18 cellular contexts compared by ENCODE assay signal in the genomic region with DNA sequence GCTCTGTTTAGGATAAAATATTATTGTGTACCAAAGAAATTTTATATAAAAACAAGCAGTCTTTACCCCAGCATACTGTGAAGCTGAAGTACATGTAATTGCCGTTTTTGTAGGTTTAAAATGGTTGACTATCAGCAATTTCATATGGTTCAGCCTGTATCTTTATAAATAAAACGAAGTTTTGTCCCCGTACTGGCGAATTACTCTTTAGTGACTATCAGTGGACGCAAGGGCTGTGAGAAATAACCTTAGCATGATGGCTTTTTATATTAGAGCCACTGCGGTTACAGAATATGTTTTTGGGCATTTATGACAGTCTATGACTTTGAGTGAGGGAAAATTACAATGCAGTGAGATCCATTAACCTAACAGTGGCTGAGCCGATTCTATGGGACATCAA. TPM values are rescaled to one million over a fixed set of nuclear protein-coding genes. Genes with fewer than 3 reads are reported as not detected.
"Had no signal": no experiment of that assay in that cellular context is flagged by ENCODE, and none has a peak within 500 bp of the region (broad histone marks: within the 10 kb centered on the region; RNA-seq: fewer than 3 reads in every experiment).

No MANE protein-coding gene starts in this region.

- H3K4me3 Mint-ChIP-seq: activated CD4-positive, alpha-beta memory T cell treated with anti-CD3 and anti-CD28 coated beads, Interleukin-2, amount 10 ng/mL, durations not matched to agents 7 days and 5 days; activated naive CD4-positive, alpha-beta T cell treated with anti-CD3 and anti-CD28 coated beads, Interleukin-2, amount 10 ng/mL, durations not matched to agents 7 days and 5 days; naive thymus-derived CD8-positive, alpha-beta T cell; T-helper 1 cell treated with Interleukin-12 subunit alpha and Interleukin-12 subunit beta and Interleukin-4 antibody, amounts not matched to agents 30 μg/mL and 1 μg/mL, for 36 hours had no signal

- DNase-seq: activated CD4-positive, alpha-beta memory T cell treated with anti-CD3 and anti-CD28 coated beads, Interleukin-2, amount 10 ng/mL, durations not matched to agents 7 days and 5 days; activated CD4-positive, alpha-beta T cell treated with anti-CD3 and anti-CD28 coated beads for 4 hours; activated CD4-positive, CD25-positive, alpha-beta regulatory T cell; activated effector memory CD4-positive, alpha-beta T cell treated with anti-CD3 and anti-CD28 coated beads, Interleukin-2, amount 50 U/mL, for 16 hours; activated naive CD4-positive, alpha-beta T cell treated with anti-CD3 and anti-CD28 coated beads, Interleukin-2, amount 10 ng/mL, durations not matched to agents 7 days and 5 days; amygdala; effector CD8-positive, alpha-beta T cell; foreskin melanocyte; head of caudate nucleus; kidney; naive thymus-derived CD8-positive, alpha-beta T cell; pancreas; psoas muscle; right cardiac atrium; stimulated activated CD4-positive, alpha-beta T cell treated with anti-CD3 and anti-CD28 coated beads, Interleukin-4, amount 100 ng/mL, for 24 hours; stimulated activated naive CD4-positive, alpha-beta T cell treated with Interleukin-2 at 50 U/mL for 16 hours had no signal

- H3K4me3 ChIP-seq: lung, pancreas, psoas muscle had no signal

- H3K4me1 Mint-ChIP-seq: activated CD4-positive, alpha-beta memory T cell treated with anti-CD3 and anti-CD28 coated beads, Interleukin-2, amount 10 ng/mL, durations not matched to agents 7 days and 5 days; activated naive CD4-positive, alpha-beta T cell treated with anti-CD3 and anti-CD28 coated beads, Interleukin-2, amount 10 ng/mL, durations not matched to agents 7 days and 5 days; naive thymus-derived CD8-positive, alpha-beta T cell had no signal

- H3K9me3 Mint-ChIP-seq: activated CD4-positive, alpha-beta memory T cell treated with anti-CD3 and anti-CD28 coated beads, Interleukin-2, amount 10 ng/mL, durations not matched to agents 7 days and 5 days; activated naive CD4-positive, alpha-beta T cell treated with anti-CD3 and anti-CD28 coated beads, Interleukin-2, amount 10 ng/mL, durations not matched to agents 7 days and 5 days; naive thymus-derived CD8-positive, alpha-beta T cell; T-helper 1 cell treated with Interleukin-12 subunit alpha and Interleukin-12 subunit beta and Interleukin-4 antibody, amounts not matched to agents 30 μg/mL and 1 μg/mL, for 36 hours had no signal

- H3K36me3 ChIP-seq: pancreas had no signal

- H3K27ac ChIP-seq: pancreas, psoas muscle had no signal

- H3K36me3 Mint-ChIP-seq: activated naive CD4-positive, alpha-beta T cell treated with anti-CD3 and anti-CD28 coated beads, Interleukin-2, amount 10 ng/mL, durations not matched to agents 7 days and 5 days; naive thymus-derived CD8-positive, alpha-beta T cell had no signal

- H3K27ac Mint-ChIP-seq: activated CD4-positive, alpha-beta memory T cell treated with anti-CD3 and anti-CD28 coated beads, Interleukin-2, amount 10 ng/mL, durations not matched to agents 7 days and 5 days; activated naive CD4-positive, alpha-beta T cell treated with anti-CD3 and anti-CD28 coated beads, Interleukin-2, amount 10 ng/mL, durations not matched to agents 7 days and 5 days; naive thymus-derived CD8-positive, alpha-beta T cell; T-helper 1 cell treated with Interleukin-12 subunit alpha and Interleukin-12 subunit beta and Interleukin-4 antibody, amounts not matched to agents 30 μg/mL and 1 μg/mL, for 36 hours had no signal

- H3K9me3 ChIP-seq: pancreas, psoas muscle had no signal

- H3K4me1 ChIP-seq: pancreas, psoas muscle had no signal

RNA-seq across cellular contexts. Expression of gene GPM6B, which starts 1.2 kb away (rescaled TPM):
- total RNA-seq: activated CD4-positive, alpha-beta memory T cell treated with anti-CD3 and anti-CD28 coated beads, Interleukin-2, amount 10 ng/mL, durations not matched to agents 7 days and 5 days; naive thymus-derived CD8-positive, alpha-beta T cell had no signal
